8 cellular contexts compared by ENCODE assay signal in the genomic region with DNA sequence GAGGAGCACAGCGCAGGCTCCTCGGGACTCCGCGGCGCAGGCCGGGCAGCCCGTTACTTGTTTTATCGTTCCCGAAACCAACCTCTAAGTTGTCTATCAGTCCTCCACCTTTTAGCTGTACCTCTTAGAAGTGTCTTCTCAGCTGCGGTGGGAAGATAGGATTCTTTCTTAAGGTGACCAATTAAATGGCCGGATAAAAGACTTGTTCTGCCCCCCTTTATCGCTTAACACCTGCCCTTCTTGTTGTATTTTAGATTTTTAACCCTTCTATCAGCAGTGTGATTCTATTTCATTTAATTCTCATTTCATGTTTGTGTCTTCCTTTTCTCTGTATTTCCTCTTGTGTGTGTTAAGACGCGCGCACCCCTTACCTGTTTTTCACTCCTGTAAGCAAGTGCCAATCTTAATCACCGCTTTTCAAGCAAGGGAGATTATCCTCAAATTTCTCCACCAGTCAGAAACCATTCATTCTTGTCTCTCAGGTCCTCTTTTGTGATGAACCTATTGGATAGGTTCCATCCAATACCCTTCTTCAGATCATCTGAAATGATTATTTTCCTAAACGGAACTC. TPM values are rescaled to one million over a fixed set of nuclear protein-coding genes. Genes with fewer than 3 reads are reported as not detected.
DNase-seq lines count a peak whose midpoint lies in the region; TF ChIP-seq lines count a peak whose summit lies in the region.

No MANE protein-coding gene starts in this region.

- no peaks in the 10 kb centered on the region for H4K20me1 ChIP-seq in neural cell (ENCODE audit: insufficient read depth)

- H3K36me3 Mint-ChIP-seq in T-helper 2 cell treated with Interferon-gamma antibody and Interleukin-4, amounts not matched to agents 5 μg/mL and 100 μg/mL, for 36 hours (ENCODE audit: low read depth): peaks cover 34% of the 10 kb centered on the region

- H3K79me2 ChIP-seq in neural cell (replicated peaks; ENCODE audit: insufficient read depth, low read length): no peaks in the 10 kb centered on the region

- peaks cover 4% of the 10 kb centered on the region for H3K27me3 ChIP-seq in neural cell (ENCODE audit: insufficient read depth, low read depth, low read length)

- H3K4me1 Mint-ChIP-seq in T-helper 2 cell treated with Interferon-gamma antibody and Interleukin-4, amounts not matched to agents 5 μg/mL and 100 μg/mL, for 36 hours (ENCODE audit: low read depth): peaks cover 47% of the 10 kb centered on the region

- TF ChIP-seq RAD21 in neural cell (conservative IDR thresholded peaks at IDR 0.05): no peak

- H3K36me3 ChIP-seq in neural cell (ENCODE audit: insufficient read depth, low read length): no peaks in the 10 kb centered on the region

- H3K27me3 Mint-ChIP-seq in T-helper 2 cell treated with Interferon-gamma antibody and Interleukin-4, amounts not matched to agents 5 μg/mL and 100 μg/mL, for 36 hours (ENCODE audit: low read depth): no peaks in the 10 kb centered on the region

- peak overlapping the region; percentile 97 for H3K27ac Mint-ChIP-seq in T-helper 2 cell treated with Interferon-gamma antibody and Interleukin-4, amounts not matched to agents 5 μg/mL and 100 μg/mL, for 36 hours

- H3K9me3 Mint-ChIP-seq in T-helper 2 cell treated with Interferon-gamma antibody and Interleukin-4, amounts not matched to agents 5 μg/mL and 100 μg/mL, for 36 hours: no peaks in the 10 kb centered on the region

- no peaks in the 10 kb centered on the region for H3K9me2 ChIP-seq in neural cell (ENCODE audit: insufficient read depth, low read length)

- peak overlapping the region; percentile 84 to 87 for H3K27ac ChIP-seq in coronary artery
- peak overlapping the region; percentile 60 for H3K27ac ChIP-seq in neural cell (ENCODE audit: low read length)

- no peaks in the 10 kb centered on the region for H3F3A ChIP-seq in neural cell (ENCODE audit: insufficient read depth, low read length, poor library complexity, severe bottlenecking)

- H3K4me2 ChIP-seq in neural cell (ENCODE audit: low read length): peak overlapping the region; percentile 30

- peak overlapping the region; percentile 79 for H2AFZ ChIP-seq in neural cell (ENCODE audit: low read depth, low read length)

- no peaks in the 10 kb centered on the region for H3K9me3 ChIP-seq in neural cell (ENCODE audit: low read length)

- peak overlapping the region; percentile 83 for H3K4me3 ChIP-seq in HFF-Myc (replicated peaks; ENCODE audit: low read depth, low read length)
- peak overlapping the region; percentile 78 for H3K4me3 ChIP-seq in coronary artery
- peak overlapping the region; percentile 82 for H3K4me3 ChIP-seq in neural cell (ENCODE audit: low read length)

- peak overlapping the region; percentile 73 for H3K9ac ChIP-seq in neural cell (ENCODE audit: low read length)

- H3K4me3 Mint-ChIP-seq in T-helper 2 cell treated with Interferon-gamma antibody and Interleukin-4, amounts not matched to agents 5 μg/mL and 100 μg/mL, for 36 hours: peak overlapping the region; percentile 85

- no peak for TF ChIP-seq EP300 in neural cell (conservative IDR thresholded peaks at IDR 0.05; ENCODE audit: poor library complexity, severe bottlenecking)

- TF ChIP-seq CTCF in HFF-Myc (IDR thresholded peaks at IDR 0.05; ENCODE audit: low read depth, low read length, missing control alignments): no peak
- no peak for TF ChIP-seq CTCF in coronary artery (IDR thresholded peaks at IDR 0.05)
- TF ChIP-seq CTCF in neural cell (IDR thresholded peaks at IDR 0.05; ENCODE audit: poor library complexity, severe bottlenecking): no peak

- no peak for DNase-seq in T-helper 2 cell treated with Interferon-gamma antibody and Interleukin-4, amounts not matched to agents 5 μg/mL and 100 μg/mL, for 36 hours (ENCODE audit: low spot score)
- DNase-seq in T-helper 2 cell: no peak
- no peak for DNase-seq in HFF-Myc (ENCODE audit: extremely low read depth, low read depth)
- peak; percentile 58 for DNase-seq in OCI-M1 (lab: John Stamatoyannopoulos, UW)
- no peak for DNase-seq in coronary artery (ENCODE audit: low spot score)
- no peak for DNase-seq in stimulated activated naive CD4-positive, alpha-beta T cell treated with Interleukin-2 at 50 U/mL for 16 hours (lab: John Stamatoyannopoulos, UW)
- no peak for DNase-seq in NAMALWA (ENCODE audit: low spot score)

TF ChIP-seq in neural cell, 6 proteins besides CTCF, POLR2A, EP300 and RAD21:
- TF ChIP-seq, protein P1, sequence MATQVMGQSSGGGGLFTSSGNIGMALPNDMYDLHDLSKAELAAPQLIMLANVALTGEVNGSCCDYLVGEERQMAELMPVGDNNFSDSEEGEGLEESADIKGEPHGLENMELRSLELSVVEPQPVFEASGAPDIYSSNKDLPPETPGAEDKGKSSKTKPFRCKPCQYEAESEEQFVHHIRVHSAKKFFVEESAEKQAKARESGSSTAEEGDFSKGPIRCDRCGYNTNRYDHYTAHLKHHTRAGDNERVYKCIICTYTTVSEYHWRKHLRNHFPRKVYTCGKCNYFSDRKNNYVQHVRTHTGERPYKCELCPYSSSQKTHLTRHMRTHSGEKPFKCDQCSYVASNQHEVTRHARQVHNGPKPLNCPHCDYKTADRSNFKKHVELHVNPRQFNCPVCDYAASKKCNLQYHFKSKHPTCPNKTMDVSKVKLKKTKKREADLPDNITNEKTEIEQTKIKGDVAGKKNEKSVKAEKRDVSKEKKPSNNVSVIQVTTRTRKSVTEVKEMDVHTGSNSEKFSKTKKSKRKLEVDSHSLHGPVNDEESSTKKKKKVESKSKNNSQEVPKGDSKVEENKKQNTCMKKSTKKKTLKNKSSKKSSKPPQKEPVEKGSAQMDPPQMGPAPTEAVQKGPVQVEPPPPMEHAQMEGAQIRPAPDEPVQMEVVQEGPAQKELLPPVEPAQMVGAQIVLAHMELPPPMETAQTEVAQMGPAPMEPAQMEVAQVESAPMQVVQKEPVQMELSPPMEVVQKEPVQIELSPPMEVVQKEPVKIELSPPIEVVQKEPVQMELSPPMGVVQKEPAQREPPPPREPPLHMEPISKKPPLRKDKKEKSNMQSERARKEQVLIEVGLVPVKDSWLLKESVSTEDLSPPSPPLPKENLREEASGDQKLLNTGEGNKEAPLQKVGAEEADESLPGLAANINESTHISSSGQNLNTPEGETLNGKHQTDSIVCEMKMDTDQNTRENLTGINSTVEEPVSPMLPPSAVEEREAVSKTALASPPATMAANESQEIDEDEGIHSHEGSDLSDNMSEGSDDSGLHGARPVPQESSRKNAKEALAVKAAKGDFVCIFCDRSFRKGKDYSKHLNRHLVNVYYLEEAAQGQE (IDR thresholded peaks at IDR 0.05; ENCODE audit: borderline replicate concordance): no peak
- TF ChIP-seq TAF1 (IDR thresholded peaks at IDR 0.05; ENCODE audit: low read depth): no peak
- TF ChIP-seq SMC3 (conservative IDR thresholded peaks at IDR 0.05; ENCODE audit: poor library complexity): no peak
- TF ChIP-seq MXI1 (conservative IDR thresholded peaks at IDR 0.05; ENCODE audit: poor library complexity, severe bottlenecking): no peak
- no peak for TF ChIP-seq EZH2 (IDR thresholded peaks at IDR 0.05; ENCODE audit: borderline replicate concordance, insufficient read depth, low read length, poor library complexity, severe bottlenecking)
- no peak for TF ChIP-seq POLR2AphosphoS5 (IDR thresholded peaks at IDR 0.05)

RNA-seq across cellular contexts. Expression of a gene that starts 0.3 kb away (rescaled TPM):
- 36.9 and 46.3 TPM in 2 replicates for polyA plus RNA-seq in neural cell
- polyA minus RNA-seq in neural cell: 53.3 and 69.5 TPM in 2 replicates

RNA-seq across cellular contexts. Expression of a gene that starts 22.8 kb away (rescaled TPM):
- polyA plus RNA-seq in neural cell: 12.9 and 16.9 TPM in 2 replicates
- polyA minus RNA-seq in neural cell: 2.2 and 3.2 TPM in 2 replicates

RNA-seq across cellular contexts. Expression of a gene that starts 57.4 kb away (rescaled TPM):
- not detected in 2 replicates for polyA plus RNA-seq in neural cell
- 1.9 TPM in 1 of 2 replicates, not detected in the other for polyA minus RNA-seq in neural cell
